Comparison of ENCODE assay signal across 13 cellular contexts in the genomic region with DNA sequence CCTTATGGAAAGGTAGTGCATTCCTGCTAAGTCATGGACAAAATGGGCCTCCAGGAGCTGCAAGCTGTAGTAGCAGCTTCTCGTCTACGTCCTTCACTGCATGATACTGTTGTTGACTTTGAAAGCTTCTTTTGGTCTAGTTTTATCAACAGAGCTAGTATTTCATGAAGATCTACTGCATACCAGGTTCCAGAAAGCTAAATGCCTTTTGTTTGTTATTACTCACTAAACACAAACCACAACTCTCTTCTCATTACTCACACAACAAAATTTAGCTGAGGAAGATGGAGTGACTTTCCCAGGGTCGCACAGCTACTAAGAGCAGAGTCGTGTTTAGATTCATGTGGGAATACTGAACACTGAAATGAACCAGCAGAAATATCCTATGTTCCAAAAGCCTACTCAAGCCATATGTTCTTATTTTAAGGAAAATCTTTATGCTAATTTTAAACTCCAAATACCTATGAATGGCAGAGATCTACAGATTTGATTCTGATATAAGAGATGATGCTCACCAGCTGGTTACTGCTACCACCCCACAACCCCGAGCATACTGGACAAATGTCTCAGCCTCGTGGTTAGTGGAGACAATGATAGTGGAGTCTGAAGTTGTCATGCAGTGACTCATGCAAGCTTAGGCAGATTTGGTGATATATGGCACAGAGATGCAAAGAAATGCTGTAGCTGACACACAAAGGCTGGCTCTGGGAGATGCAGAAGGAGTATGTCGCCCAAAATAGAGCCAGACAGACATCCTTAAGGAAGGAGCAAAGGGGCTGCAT. TPM values are rescaled to one million over a fixed set of nuclear protein-coding genes. Genes with fewer than 3 reads are reported as not detected.
DNase-seq lines count a peak whose midpoint lies in the region; ATAC-seq and TF ChIP-seq lines count a peak whose summit lies in the region.
"Had no signal": no experiment of that assay in that cellular context is flagged by ENCODE, and none has a peak within 500 bp of the region (broad histone marks: within the 10 kb centered on the region; RNA-seq: fewer than 3 reads in every experiment).

No MANE protein-coding gene starts in this region.

- H3K79me2 ChIP-seq in PC-3 (ENCODE audit: low read length) = no peaks in the 10 kb centered on the region

- ATAC-seq in PC-3 (peak; percentile 54), omental fat pad (ENCODE audit: low FRiP score) (no peak)

- no peaks in the 10 kb centered on the region for H3K9me3 Mint-ChIP-seq in activated CD4-positive, alpha-beta T cell treated with anti-CD3 and anti-CD28 coated beads, Interleukin-2, amount 10 ng/mL, durations not matched to agents 24 days and 14 days
- H3K9me3 Mint-ChIP-seq in activated CD4-positive, alpha-beta T cell treated with anti-CD3 and anti-CD28 coated beads, Interleukin-2, amount 10 ng/mL, durations not matched to agents 7 days and 5 days = no peaks in the 10 kb centered on the region
- H3K9me3 Mint-ChIP-seq: H9 had no signal

- CTCF ChIA-PET in activated CD4-positive, alpha-beta T cell treated with anti-CD3 and anti-CD28 coated beads, Interleukin-2, amount 10 ng/mL, durations not matched to agents 7 days and 5 days (lab: Charles Lee) = interaction anchor here (1.3 to 1.4 kb wide), 2 partner anchors 68 to 87 kb away, joined by 3 to 4 read pairs; no protein-coding TSS in a partner anchor
- CTCF ChIA-PET in PC-3 (lab: Charles Lee) = interaction anchor here (0.6 kb wide), 1 partner anchor 101 kb away, joined by 11 read pairs; the partner anchor contains the start of gene SH3BP5L

- no peaks in the 10 kb centered on the region for H3K9me3 ChIP-seq in PC-3 (ENCODE audit: low read length)

- H2AFZ ChIP-seq in PC-3 (ENCODE audit: low read length) = peak overlapping the region; percentile 40; the same call in 1 of the 2 replicates

- TF ChIP-seq CTCF in PC-3 (conservative IDR thresholded peaks at IDR 0.05; ENCODE audit: low read depth, low read length) (no peak), omental fat pad (IDR thresholded peaks at IDR 0.05) (no peak)

- no peaks in the 10 kb centered on the region for H3F3A ChIP-seq in PC-3 (ENCODE audit: low read length, unreplicated experiment)

- no peak overlapping the region for H3K27ac Mint-ChIP-seq in activated CD4-positive, alpha-beta T cell treated with anti-CD3 and anti-CD28 coated beads, Interleukin-2, amount 10 ng/mL, durations not matched to agents 24 days and 14 days
- H3K27ac Mint-ChIP-seq in activated CD4-positive, alpha-beta T cell treated with anti-CD3 and anti-CD28 coated beads, Interleukin-2, amount 10 ng/mL, durations not matched to agents 7 days and 5 days = no peak overlapping the region

- DNase-seq in activated CD4-positive, alpha-beta T cell treated with anti-CD3 and anti-CD28 coated beads, Interleukin-2, amount 10 ng/mL, durations not matched to agents 24 days and 14 days = peak; percentile 59
- no peak for DNase-seq in activated CD4-positive, alpha-beta T cell treated with anti-CD3 and anti-CD28 coated beads, Interleukin-2, amount 10 ng/mL, durations not matched to agents 7 days and 5 days
- DNase-seq in PC-3 (peak; percentile 90), epithelial cell of prostate (ENCODE audit: low read depth, low spot score) (peak; percentile 26), skeletal muscle cell (ENCODE audit: low read depth) (peak; percentile 34), NOMO-1 (lab: John Stamatoyannopoulos, UW; ENCODE audit: unreplicated experiment in 2 of 2) (no peak), omental fat pad (ENCODE audit: low spot score) (no peak), NCI-H345 (lab: John Stamatoyannopoulos, UW) (no peak)
- DNase-seq: ACHN, cortex of kidney, H9, MM.1S, NCI-H226 had no signal

- peaks cover 35% of the 10 kb centered on the region for H3K4me1 Mint-ChIP-seq in activated CD4-positive, alpha-beta T cell treated with anti-CD3 and anti-CD28 coated beads, Interleukin-2, amount 10 ng/mL, durations not matched to agents 24 days and 14 days
- peaks cover 45% of the 10 kb centered on the region for H3K4me1 Mint-ChIP-seq in activated CD4-positive, alpha-beta T cell treated with anti-CD3 and anti-CD28 coated beads, Interleukin-2, amount 10 ng/mL, durations not matched to agents 7 days and 5 days

- H3K36me3 Mint-ChIP-seq in activated CD4-positive, alpha-beta T cell treated with anti-CD3 and anti-CD28 coated beads, Interleukin-2, amount 10 ng/mL, durations not matched to agents 24 days and 14 days (ENCODE audit: low read depth) = peaks cover 10% of the 10 kb centered on the region
- H3K36me3 Mint-ChIP-seq in activated CD4-positive, alpha-beta T cell treated with anti-CD3 and anti-CD28 coated beads, Interleukin-2, amount 10 ng/mL, durations not matched to agents 7 days and 5 days (ENCODE audit: low read depth) = no peaks in the 10 kb centered on the region

- H4K20me1 ChIP-seq in PC-3 (ENCODE audit: low read length) = no peaks in the 10 kb centered on the region

- POLR2A ChIA-PET in activated CD4-positive, alpha-beta T cell treated with anti-CD3 and anti-CD28 coated beads, Interleukin-2, amount 10 ng/mL, durations not matched to agents 7 days and 5 days (lab: Charles Lee) = no interaction called here
- POLR2A ChIA-PET in PC-3 (lab: Charles Lee; ENCODE audit: unreplicated experiment) = interaction anchor here (0.9 kb wide), 1 partner anchor 89 kb away, joined by 3 read pairs; the partner anchor contains the start of gene ZNF672

- no peaks in the 10 kb centered on the region for H3K9me2 ChIP-seq in PC-3 (replicated peaks; ENCODE audit: low read length)

- H3K27me3 ChIP-seq in PC-3 (ENCODE audit: low read length) = no peaks in the 10 kb centered on the region

- intact Hi-C loops in activated CD4-positive, alpha-beta T cell treated with anti-CD3 and anti-CD28 coated beads, Interleukin-2, amount 10 ng/mL, durations not matched to agents 24 days and 14 days (cut with micrococcal nuclease) = no loop called here
- intact Hi-C loops in PC-3 (cut with micrococcal nuclease) = no loop called here

- H3K4me1 ChIP-seq in PC-3 (ENCODE audit: insufficient read depth, low read length) = peaks cover 29% of the 10 kb centered on the region

- peak overlapping the region; percentile 36 for H3K4me3 ChIP-seq in PC-3 (ENCODE audit: low read length)
- H3K4me3 ChIP-seq in skeletal muscle cell (ENCODE audit: low read depth, low read length) = no peak overlapping the region

- H3K9ac ChIP-seq in PC-3 (ENCODE audit: low read length) = peak overlapping the region; percentile 58

- peak overlapping the region; percentile 89 for H3K27ac ChIP-seq in PC-3 (ENCODE audit: low read length)
- no peak overlapping the region for H3K27ac ChIP-seq in epithelial cell of prostate

- no peak overlapping the region for H3K4me3 Mint-ChIP-seq in activated CD4-positive, alpha-beta T cell treated with anti-CD3 and anti-CD28 coated beads, Interleukin-2, amount 10 ng/mL, durations not matched to agents 24 days and 14 days
- no peak overlapping the region for H3K4me3 Mint-ChIP-seq in activated CD4-positive, alpha-beta T cell treated with anti-CD3 and anti-CD28 coated beads, Interleukin-2, amount 10 ng/mL, durations not matched to agents 7 days and 5 days
- H3K4me3 Mint-ChIP-seq: H9 had no signal

- H3K4me2 ChIP-seq in PC-3 (ENCODE audit: low read length) = peak overlapping the region; percentile 70

- BruUV-seq in PC-3 (replicated peaks; lab: Mats Ljungman, UMichigan) = no TSS peak

- H3K36me3 ChIP-seq in PC-3 (ENCODE audit: low read depth, low read length) = no peaks in the 10 kb centered on the region

- H3K27me3 Mint-ChIP-seq in activated CD4-positive, alpha-beta T cell treated with anti-CD3 and anti-CD28 coated beads, Interleukin-2, amount 10 ng/mL, durations not matched to agents 24 days and 14 days = peaks cover 8% of the 10 kb centered on the region
- peaks cover 22% of the 10 kb centered on the region for H3K27me3 Mint-ChIP-seq in activated CD4-positive, alpha-beta T cell treated with anti-CD3 and anti-CD28 coated beads, Interleukin-2, amount 10 ng/mL, durations not matched to agents 7 days and 5 days

RNA-seq across cellular contexts. Expression of gene PGBD2, which starts 20.6 kb away (rescaled TPM):
- total RNA-seq in activated CD4-positive, alpha-beta T cell treated with anti-CD3 and anti-CD28 coated beads, Interleukin-2, amount 10 ng/mL, durations not matched to agents 24 days and 14 days = 7.4 and 7.6 TPM in 2 replicates
- 1 to 10 TPM; 4.1 to 5.1 TPM for total RNA-seq in activated CD4-positive, alpha-beta T cell treated with anti-CD3 and anti-CD28 coated beads, Interleukin-2, amount 10 ng/mL, durations not matched to agents 7 days and 5 days
- total RNA-seq in PC-3 (2014; rRNA removed) = 6.5 and 9.2 TPM in 2 replicates
- 1 to 10 TPM; 2.6 to 5.6 (median 4.3) TPM for total RNA-seq in omental fat pad

Comparison
In these comparisons a context has a peak if more than half of its experiments do, and no peak if none do; other contexts are left out.
1. DNase-seq: peak in activated CD4-positive, alpha-beta T cell treated with anti-CD3 and anti-CD28 coated beads, Interleukin-2, amount 10 ng/mL, durations not matched to agents 24 days and 14 days (single experiment), PC-3 (single experiment), epithelial cell of prostate (single experiment) and skeletal muscle cell (single experiment); none in activated CD4-positive, alpha-beta T cell treated with anti-CD3 and anti-CD28 coated beads, Interleukin-2, amount 10 ng/mL, durations not matched to agents 7 days and 5 days (single experiment), NOMO-1 (0 of 2), omental fat pad (single experiment) and NCI-H345 (single experiment).